27 cellular contexts compared by ENCODE assay signal in genomic region chr1:19678931-19679453, GRCh38. TPM values are rescaled to one million over a fixed set of nuclear protein-coding genes. Genes with fewer than 3 reads are reported as not detected.
DNase-seq lines count a peak whose midpoint lies in the region; ATAC-seq and TF ChIP-seq lines count a peak whose summit lies in the region.
"Had no signal": no experiment of that assay in that cellular context is flagged by ENCODE, and none has a peak within 500 bp of the region (broad histone marks: within the 10 kb centered on the region; RNA-seq: fewer than 3 reads in every experiment).

No MANE protein-coding gene starts in this region.

- no peak overlapping the region for H3K4ac ChIP-seq in neuronal stem cell (ENCODE audit: low read length)

- H2BK120ac ChIP-seq in neuronal stem cell (ENCODE audit: low read depth, low read length) = no peak overlapping the region

- H4K8ac ChIP-seq in neuronal stem cell (ENCODE audit: low read depth, low read length) = no peak overlapping the region

- WGBS in neuronal stem cell (ENCODE audit: extremely low coverage in 2 of 2, insufficient read length in 2 of 2, insufficient replicate concordance in 1 of 2), 2 donors = no CpG with 5 or more reads among the region's 34 CpGs

- no peak overlapping the region for H2AFZ ChIP-seq in neuronal stem cell (ENCODE audit: low read length)

- no peak overlapping the region for H3K27ac ChIP-seq in neuronal stem cell (replicated peaks; ENCODE audit: low read length)
- H3K27ac ChIP-seq: BLaER1 had no signal

- H3K79me1 ChIP-seq in neuronal stem cell (ENCODE audit: low read depth, low read length) = no peaks in the 10 kb centered on the region

- no peaks in the 10 kb centered on the region for H3K4me1 ChIP-seq in neuronal stem cell (ENCODE audit: control insufficient read depth in 2 of 2, insufficient read depth in 1 of 2, low read depth in 1 of 2, low read length in 2 of 2)
- H3K4me1 ChIP-seq: BE2C, BLaER1 had no signal

- no peak overlapping the region for H3K4me3 Mint-ChIP-seq in WTC11
- H3K4me3 Mint-ChIP-seq in activated T-helper 2 cell treated with anti-CD3 and anti-CD28 coated beads, Interferon-gamma antibody, Interleukin-2, Interleukin-4, amounts not matched to agents 10 μg/mL and 5 μg/mL and 100 μg/mL, durations not matched to agents 14 hours and 24 hours and 36 hours (ENCODE audit: low read depth) = no peak overlapping the region
- H3K4me3 Mint-ChIP-seq: CD14-positive monocyte; CD4-positive, alpha-beta memory T cell; CD4-positive, CD25-positive, alpha-beta regulatory T cell; CD8-positive, alpha-beta memory T cell had no signal

- no peak for TF ChIP-seq CTCF in WTC11 (IDR thresholded peaks at IDR 0.05)

- ATAC-seq in WTC11 (no peak), left colon (peak; percentile 16), GM19463 (IDR thresholded peaks at IDR 0.05; ENCODE audit: unreplicated experiment) (no peak)
- ATAC-seq: GM12878 had no signal

- no peak overlapping the region for H2AK5ac ChIP-seq in neuronal stem cell (ENCODE audit: low read depth, low read length)

- CTCF ChIA-PET in WTC11 (lab: Charles Lee) = interaction anchor here (0.6 to 5.1 kb wide), 4 partner anchors 17 to 25 kb away, joined by 3 to 37 read pairs (median 5); no protein-coding TSS in a partner anchor

- H3K4me3 ChIP-seq in H7 (ENCODE audit: insufficient read depth, low read depth, low read length) = no peak overlapping the region
- no peak overlapping the region for H3K4me3 ChIP-seq in neuronal stem cell (ENCODE audit: low read length in 2 of 2)
- H3K4me3 ChIP-seq: BLaER1, GM12878 had no signal

- peak overlapping the region; percentile 33 for H3K18ac ChIP-seq in neuronal stem cell (ENCODE audit: low read length)

- intact Hi-C loops in left colon (cut with DNase I, micrococcal nuclease) = no loop called here
- intact Hi-C loops in activated T-helper 2 cell treated with anti-CD3 and anti-CD28 coated beads, Interferon-gamma antibody, Interleukin-2, Interleukin-4, amounts not matched to agents 10 μg/mL and 5 μg/mL and 100 μg/mL, durations not matched to agents 14 hours and 24 hours and 36 hours (cut with micrococcal nuclease) = no loop called here

- H4K91ac ChIP-seq in neuronal stem cell (ENCODE audit: low read depth, low read length, poor library complexity) = no peak overlapping the region

- no peak overlapping the region for H3K14ac ChIP-seq in neuronal stem cell (ENCODE audit: low read length)

- H2BK15ac ChIP-seq in neuronal stem cell (ENCODE audit: low read length) = no peak overlapping the region

- peaks cover 20% of the 10 kb centered on the region for H3K27me3 Mint-ChIP-seq in WTC11 (ENCODE audit: low read depth)
- H3K27me3 Mint-ChIP-seq in activated T-helper 2 cell treated with anti-CD3 and anti-CD28 coated beads, Interferon-gamma antibody, Interleukin-2, Interleukin-4, amounts not matched to agents 10 μg/mL and 5 μg/mL and 100 μg/mL, durations not matched to agents 14 hours and 24 hours and 36 hours (ENCODE audit: low read depth) = peaks cover 2% of the 10 kb centered on the region

- no peak overlapping the region for H3K4me2 ChIP-seq in neuronal stem cell (ENCODE audit: insufficient read depth, low read length, poor library complexity, severe bottlenecking)
- H3K4me2 ChIP-seq: BLaER1 had no signal

- H3K23ac ChIP-seq in neuronal stem cell (ENCODE audit: low read depth, low read length, poor library complexity) = peak overlapping the region; percentile 60

- H3K27me3 ChIP-seq in H7 (ENCODE audit: control insufficient read depth, insufficient read depth, low read length) = peaks cover 6% of the 10 kb centered on the region; the same call in 1 of the 2 replicates
- H3K27me3 ChIP-seq in neuronal stem cell (ENCODE audit: control insufficient read depth in 3 of 3, insufficient read depth in 3 of 3, low read depth in 1 of 3, low read length in 3 of 3) = peaks cover 0 to 6% (median 0%) of the 10 kb centered on the region in 3 experiments
- H3K27me3 ChIP-seq: BE2C, BLaER1 had no signal

- no peaks in the 10 kb centered on the region for H3K9me3 ChIP-seq in neuronal stem cell (replicated peaks in 1 of 2; ENCODE audit: control insufficient read depth in 2 of 2, insufficient read depth in 1 of 2, low read depth in 1 of 2, low read length in 2 of 2)
- H3K9me3 ChIP-seq: BE2C, BLaER1 had no signal

- H3K27ac Mint-ChIP-seq in WTC11 = no peak overlapping the region
- H3K27ac Mint-ChIP-seq in activated T-helper 2 cell treated with anti-CD3 and anti-CD28 coated beads, Interferon-gamma antibody, Interleukin-2, Interleukin-4, amounts not matched to agents 10 μg/mL and 5 μg/mL and 100 μg/mL, durations not matched to agents 14 hours and 24 hours and 36 hours = no peak overlapping the region
- H3K27ac Mint-ChIP-seq: CD14-positive monocyte; CD4-positive, CD25-positive, alpha-beta regulatory T cell had no signal

- no peak overlapping the region for H2BK12ac ChIP-seq in neuronal stem cell (ENCODE audit: low read length)

- no peak overlapping the region for H2BK5ac ChIP-seq in neuronal stem cell (ENCODE audit: low read length)

- no peak overlapping the region for H3K9ac ChIP-seq in neuronal stem cell (ENCODE audit: low read depth, low read length, poor library complexity)
- H3K9ac ChIP-seq: BLaER1 had no signal

- DNase-seq in H7 (peak; percentile 41), WTC11 (ENCODE audit: low spot score) (no peak), left colon (no peak), neuronal stem cell (ENCODE audit: low spot score) (no peak), activated gamma-delta T cell treated with Interleukin-2 at 50 U/mL for 16 hours (no peak)
- no peak for DNase-seq in activated naive CD4-positive, alpha-beta T cell (lab: John Stamatoyannopoulos, UW)
- no peak for DNase-seq in activated T-helper 2 cell treated with anti-CD3 and anti-CD28 coated beads, Interferon-gamma antibody, Interleukin-2, Interleukin-4, amounts not matched to agents 10 μg/mL and 5 μg/mL and 100 μg/mL, durations not matched to agents 14 hours and 24 hours and 36 hours (ENCODE audit: low spot score)
- DNase-seq: 8988T; ACHN; BE2C; C1 segment of cervical spinal cord; CD4-positive, alpha-beta memory T cell; CD4-positive, CD25-positive, alpha-beta regulatory T cell; CD8-positive, alpha-beta memory T cell; DMS 273 treated with DMSO at 0.1 percent for 48 hours; DMS153; DMS79; DND-41; EL; GDM1 had no signal

- H3K36me3 Mint-ChIP-seq in WTC11 = no peaks in the 10 kb centered on the region
- no peaks in the 10 kb centered on the region for H3K36me3 Mint-ChIP-seq in activated T-helper 2 cell treated with anti-CD3 and anti-CD28 coated beads, Interferon-gamma antibody, Interleukin-2, Interleukin-4, amounts not matched to agents 10 μg/mL and 5 μg/mL and 100 μg/mL, durations not matched to agents 14 hours and 24 hours and 36 hours (ENCODE audit: low read depth)

- H3K4me1 Mint-ChIP-seq in WTC11 = peaks cover 7% of the 10 kb centered on the region
- H3K4me1 Mint-ChIP-seq in activated T-helper 2 cell treated with anti-CD3 and anti-CD28 coated beads, Interferon-gamma antibody, Interleukin-2, Interleukin-4, amounts not matched to agents 10 μg/mL and 5 μg/mL and 100 μg/mL, durations not matched to agents 14 hours and 24 hours and 36 hours (ENCODE audit: low read depth) = no peaks in the 10 kb centered on the region
- H3K4me1 Mint-ChIP-seq: CD14-positive monocyte; CD4-positive, CD25-positive, alpha-beta regulatory T cell had no signal

- H3K36me3 ChIP-seq in H7 (replicated peaks; ENCODE audit: control insufficient read depth, insufficient read depth, low read length) (no peaks in the 10 kb centered on the region), neuronal stem cell (replicated peaks in 1 of 2; ENCODE audit: control insufficient read depth in 2 of 2, insufficient read depth in 2 of 2, low read length in 2 of 2) (no peaks in the 10 kb centered on the region)
- H3K36me3 ChIP-seq: BE2C had no signal

- no peaks in the 10 kb centered on the region for H3K9me3 Mint-ChIP-seq in WTC11
- H3K9me3 Mint-ChIP-seq in activated T-helper 2 cell treated with anti-CD3 and anti-CD28 coated beads, Interferon-gamma antibody, Interleukin-2, Interleukin-4, amounts not matched to agents 10 μg/mL and 5 μg/mL and 100 μg/mL, durations not matched to agents 14 hours and 24 hours and 36 hours = no peaks in the 10 kb centered on the region
- H3K9me3 Mint-ChIP-seq: CD14-positive monocyte; CD4-positive, alpha-beta memory T cell; CD4-positive, CD25-positive, alpha-beta regulatory T cell; CD8-positive, alpha-beta memory T cell had no signal

- POLR2A ChIA-PET in WTC11 (lab: Charles Lee) = interaction anchor here (0.9 kb wide), 1 partner anchor 25 kb away, joined by 3 read pairs; no protein-coding TSS in a partner anchor

TF ChIP-seq in WTC11, 78 proteins besides CTCF, POLR2A, EP300 and RAD21 (continues in another document):
- no peak for TF ChIP-seq GABPB1 (CRISPR knock-in tag; IDR thresholded peaks at IDR 0.05)

RNA-seq across cellular contexts. Expression of gene HTR6, which starts 14.3 kb away (rescaled TPM):
- 0.45 and 1.9 TPM in 2 replicates for total RNA-seq in H7 (2014; rRNA removed; shearing (Covaris generic))
- total RNA-seq in WTC11 (2021) = 0.71 to 1.2 TPM (median 0.90 TPM) in 3 replicates
- total RNA-seq in left colon = not detected
- 0.26 TPM for polyA plus RNA-seq in neuronal stem cell (2013, experiment 1 of 2)
- polyA plus RNA-seq in neuronal stem cell (2013, experiment 2 of 2) = 0.18 TPM
- not detected in 2 replicates for total RNA-seq in activated T-helper 2 cell treated with anti-CD3 and anti-CD28 coated beads, Interferon-gamma antibody, Interleukin-2, Interleukin-4, amounts not matched to agents 10 μg/mL and 5 μg/mL and 100 μg/mL, durations not matched to agents 14 hours and 24 hours and 36 hours
- total RNA-seq: A673; CD4-positive, CD25-positive, alpha-beta regulatory T cell; CD8-positive, alpha-beta memory T cell; Daoy had no signal
- polyA plus RNA-seq: AG04450; CD14-positive monocyte; CD8-positive, alpha-beta memory T cell had no signal

RNA-seq across cellular contexts. Expression of gene NBL1, which starts 34.9 kb away (rescaled TPM):
- 26.9 and 47.4 TPM in 2 replicates for total RNA-seq in H7 (2014; rRNA removed; shearing (Covaris generic))
- total RNA-seq in WTC11 (2021) = 8.8 to 17.1 TPM (median 10.2 TPM) in 3 replicates
- 100 to 1,000 TPM; 373 to 391 TPM for total RNA-seq in left colon
- polyA plus RNA-seq in neuronal stem cell (2013, experiment 1 of 2) = 21.8 TPM
- 20.7 TPM for polyA plus RNA-seq in neuronal stem cell (2013, experiment 2 of 2)
- 51.6 and 55.7 TPM in 2 replicates for total RNA-seq in activated T-helper 2 cell treated with anti-CD3 and anti-CD28 coated beads, Interferon-gamma antibody, Interleukin-2, Interleukin-4, amounts not matched to agents 10 μg/mL and 5 μg/mL and 100 μg/mL, durations not matched to agents 14 hours and 24 hours and 36 hours
- polyA plus RNA-seq: CD14-positive monocyte had no signal
